ENCODE assay signal across 1 cellular context in genomic region chr20:49447364-49447763, GRCh38.
TF ChIP-seq lines count a peak whose summit lies in the region.

No MANE protein-coding gene starts in this region.

TF ChIP-seq in GM23338, 12 proteins besides CTCF, POLR2A, EP300 and RAD21:
- TF ChIP-seq ZNF462 (CRISPR knock-in tag; IDR thresholded peaks at IDR 0.05) (no peak), JUNB (IDR thresholded peaks at IDR 0.05; ENCODE audit: unreplicated experiment) (no peak), ZNF114 (CRISPR knock-in tag; IDR thresholded peaks at IDR 0.05) (no peak), CREB1 (CRISPR knock-in tag; IDR thresholded peaks at IDR 0.05; ENCODE audit: low read depth) (no peak), POLR2AphosphoS5 (IDR thresholded peaks at IDR 0.05; ENCODE audit: low read depth) (no peak), STAT1 (IDR thresholded peaks at IDR 0.05; ENCODE audit: unreplicated experiment) (no peak), NANOG (IDR thresholded peaks at IDR 0.05; ENCODE audit: borderline replicate concordance) (no peak), ZNF331 (CRISPR knock-in tag; IDR thresholded peaks at IDR 0.05; ENCODE audit: low read depth) (no peak), EZH2 (IDR thresholded peaks at IDR 0.05; ENCODE audit: low read depth, unreplicated experiment) (no peak), ETS1 (IDR thresholded peaks at IDR 0.05) (no peak), EZH2phosphoT487 (IDR thresholded peaks at IDR 0.05; ENCODE audit: unreplicated experiment) (no peak), REST (IDR thresholded peaks at IDR 0.05; ENCODE audit: unreplicated experiment) (no peak)
